Comparison of ENCODE assay signal across 8 cellular contexts in the genomic region with DNA sequence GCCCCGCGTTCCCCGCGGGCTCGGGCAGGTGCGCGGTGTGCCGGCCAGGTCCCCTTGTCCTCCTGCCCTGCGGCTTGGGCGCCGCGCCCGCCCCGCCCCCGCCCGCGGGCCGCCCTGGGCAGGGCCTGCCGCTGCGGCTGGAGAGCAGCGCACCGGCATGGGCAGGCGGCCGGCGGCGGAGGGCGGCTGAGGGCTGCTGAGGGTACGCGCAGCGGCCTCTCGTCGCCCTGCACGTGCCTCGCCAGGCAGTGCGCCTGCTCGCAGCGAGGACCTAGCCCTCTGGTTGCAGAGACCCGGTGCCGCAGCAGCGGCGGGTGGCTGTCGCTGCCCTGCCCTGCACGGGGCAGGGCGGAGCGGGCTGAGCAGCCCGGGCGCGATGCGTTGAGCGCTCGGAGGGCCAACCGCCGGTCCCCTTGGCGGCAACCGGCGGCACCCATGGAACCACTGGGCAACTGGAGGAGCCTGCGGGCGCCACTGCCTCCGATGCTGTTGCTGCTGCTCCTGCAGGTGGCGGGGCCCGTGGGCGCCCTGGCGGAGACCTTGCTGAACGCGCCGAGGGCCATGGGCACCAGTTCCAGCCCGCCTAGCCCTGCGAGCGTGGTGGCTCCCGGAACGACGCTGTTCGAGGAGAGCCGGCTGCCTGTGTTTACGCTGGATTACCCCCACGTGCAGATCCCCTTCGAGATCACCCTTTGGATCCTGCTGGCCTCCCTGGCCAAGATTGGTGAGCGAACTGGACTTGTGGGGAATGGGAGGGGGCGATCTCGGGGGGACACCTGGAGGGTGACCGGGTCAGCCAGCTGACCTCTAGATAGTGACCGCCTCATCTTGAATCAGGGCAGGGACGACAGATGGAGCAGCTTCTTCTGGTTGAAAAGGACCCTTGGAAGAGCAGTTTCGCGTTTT. TPM values are rescaled to one million over a fixed set of nuclear protein-coding genes. Genes with fewer than 3 reads are reported as not detected.
DNase-seq lines count a peak whose midpoint lies in the region; ATAC-seq, FAIRE-seq and TF ChIP-seq lines count a peak whose summit lies in the region.

A gene with protein sequence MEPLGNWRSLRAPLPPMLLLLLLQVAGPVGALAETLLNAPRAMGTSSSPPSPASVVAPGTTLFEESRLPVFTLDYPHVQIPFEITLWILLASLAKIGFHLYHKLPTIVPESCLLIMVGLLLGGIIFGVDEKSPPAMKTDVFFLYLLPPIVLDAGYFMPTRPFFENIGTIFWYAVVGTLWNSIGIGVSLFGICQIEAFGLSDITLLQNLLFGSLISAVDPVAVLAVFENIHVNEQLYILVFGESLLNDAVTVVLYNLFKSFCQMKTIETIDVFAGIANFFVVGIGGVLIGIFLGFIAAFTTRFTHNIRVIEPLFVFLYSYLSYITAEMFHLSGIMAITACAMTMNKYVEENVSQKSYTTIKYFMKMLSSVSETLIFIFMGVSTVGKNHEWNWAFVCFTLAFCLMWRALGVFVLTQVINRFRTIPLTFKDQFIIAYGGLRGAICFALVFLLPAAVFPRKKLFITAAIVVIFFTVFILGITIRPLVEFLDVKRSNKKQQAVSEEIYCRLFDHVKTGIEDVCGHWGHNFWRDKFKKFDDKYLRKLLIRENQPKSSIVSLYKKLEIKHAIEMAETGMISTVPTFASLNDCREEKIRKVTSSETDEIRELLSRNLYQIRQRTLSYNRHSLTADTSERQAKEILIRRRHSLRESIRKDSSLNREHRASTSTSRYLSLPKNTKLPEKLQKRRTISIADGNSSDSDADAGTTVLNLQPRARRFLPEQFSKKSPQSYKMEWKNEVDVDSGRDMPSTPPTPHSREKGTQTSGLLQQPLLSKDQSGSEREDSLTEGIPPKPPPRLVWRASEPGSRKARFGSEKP (plus strand): TSS at position 140 of the 906 bp plus-strand sequence. CDS start 296 bp downstream, at position 436.

- H3K27me3 Mint-ChIP-seq in activated CD4-positive, alpha-beta memory T cell treated with anti-CD3 and anti-CD28 coated beads for 36 hours, result peaks cover 63% of the 10 kb centered on the region

- no peak within 1 kb of the TSS for H3K27ac ChIP-seq in osteoblast (ENCODE audit: low read depth, low read length)

- intact Hi-C loops in activated CD4-positive, alpha-beta memory T cell treated with anti-CD3 and anti-CD28 coated beads for 36 hours (cut with micrococcal nuclease), result loop anchor here (2.0 kb wide), 1 partner anchor 83 kb away; no protein-coding TSS in a partner anchor

- H3K4me3 ChIP-seq in AG09309 (ENCODE audit: control insufficient read depth, low read depth, low read length), result peak within 1 kb of the TSS; percentile 21
- peak within 1 kb of the TSS; percentile 8 for H3K4me3 ChIP-seq in HAP-1
- H3K4me3 ChIP-seq in osteoblast (ENCODE audit: insufficient read depth, low read length), result peak within 1 kb of the TSS; percentile 50

- CTCF ChIA-PET in activated CD4-positive, alpha-beta memory T cell treated with anti-CD3 and anti-CD28 coated beads for 36 hours (lab: Charles Lee), result interaction anchor here (1.0 kb wide), 1 partner anchor 187 kb away, joined by 3 read pairs; no protein-coding TSS in a partner anchor

- ATAC-seq in HG03135 (IDR thresholded peaks at IDR 0.05; ENCODE audit: unreplicated experiment), result no peak

- peaks cover 37% of the 10 kb centered on the region for H3K27me3 ChIP-seq in HAP-1 (ENCODE audit: low read depth)
- peaks cover 46% of the 10 kb centered on the region for H3K27me3 ChIP-seq in osteoblast (ENCODE audit: insufficient read depth, low read length)

- H3K27ac Mint-ChIP-seq in activated CD4-positive, alpha-beta memory T cell treated with anti-CD3 and anti-CD28 coated beads for 36 hours, result no peak within 1 kb of the TSS

- H3K4me3 Mint-ChIP-seq in activated CD4-positive, alpha-beta memory T cell treated with anti-CD3 and anti-CD28 coated beads for 36 hours, result peak within 1 kb of the TSS; percentile 61

- H3K4me1 ChIP-seq in HAP-1 (no peaks in the 10 kb centered on the region), osteoblast (ENCODE audit: insufficient read depth, low read length) (no peaks in the 10 kb centered on the region)

- H2AFZ ChIP-seq in osteoblast (ENCODE audit: low read length), result peak within 1 kb of the TSS; percentile 14

- POLR2A ChIA-PET in activated CD4-positive, alpha-beta memory T cell treated with anti-CD3 and anti-CD28 coated beads for 36 hours (lab: Charles Lee), result no interaction called here

- no peaks in the 10 kb centered on the region for H3K79me2 ChIP-seq in osteoblast (ENCODE audit: insufficient read depth, low read length)

- no peaks in the 10 kb centered on the region for H3K9me3 ChIP-seq in HAP-1
- no peaks in the 10 kb centered on the region for H3K9me3 ChIP-seq in osteoblast (ENCODE audit: low read depth, low read length)

- no peak for TF ChIP-seq CTCF in AG09309 (IDR thresholded peaks at IDR 0.05; ENCODE audit: control insufficient read depth, insufficient read depth, low read depth, low read length, missing control alignments)
- TF ChIP-seq CTCF in osteoblast (IDR thresholded peaks at IDR 0.05; ENCODE audit: extremely low read depth, low read depth, low read length), result no peak

- in situ Hi-C loops in HAP-1 (cut with MboI; ENCODE audit: low sequenced_read_pairs), result no loop called here

- H3K36me3 ChIP-seq in HAP-1 (replicated peaks) (no peaks in the 10 kb centered on the region), osteoblast (ENCODE audit: insufficient read depth, low read length) (no peaks in the 10 kb centered on the region)

- H3K4me1 Mint-ChIP-seq in activated CD4-positive, alpha-beta memory T cell treated with anti-CD3 and anti-CD28 coated beads for 36 hours (ENCODE audit: low read depth), result peaks cover 13% of the 10 kb centered on the region

- DNase-seq in AG09309 (ENCODE audit: low read depth) (no peak), HAP-1 (ENCODE audit: low spot score in 2 of 2) (peak in 1 of 2 experiments; percentile 9), frontal cortex (ENCODE audit: low spot score in 2 of 2) (peak; percentile 37 to 51), osteoblast (ENCODE audit: insufficient read length, low spot score, missing footprints) (peak; percentile 89), A172 (ENCODE audit: low spot score) (no peak), inferior parietal cortex (ENCODE audit: extremely low spot score) (no peak)
- DNase-seq in activated CD4-positive, alpha-beta memory T cell treated with anti-CD3 and anti-CD28 coated beads for 36 hours, result peak; percentile 18

- no peak for FAIRE-seq in frontal cortex (lab: Jason Lieb, UNC)

- H3K36me3 Mint-ChIP-seq in activated CD4-positive, alpha-beta memory T cell treated with anti-CD3 and anti-CD28 coated beads for 36 hours, result no peaks in the 10 kb centered on the region

- peak within 1 kb of the TSS; percentile 69 for H3K4me2 ChIP-seq in osteoblast (ENCODE audit: insufficient read depth, low read length)

- H4K20me1 ChIP-seq in osteoblast (ENCODE audit: insufficient read depth, low read length), result no peaks in the 10 kb centered on the region

- no peaks in the 10 kb centered on the region for H3K9me3 Mint-ChIP-seq in activated CD4-positive, alpha-beta memory T cell treated with anti-CD3 and anti-CD28 coated beads for 36 hours

RNA-seq across cellular contexts. Expression of the gene that starts here (rescaled TPM):
- not detected for total RNA-seq in activated CD4-positive, alpha-beta memory T cell treated with anti-CD3 and anti-CD28 coated beads for 36 hours
- total RNA-seq in frontal cortex, result 0.41 TPM
- under 0.01 TPM in 2 replicates for total RNA-seq in osteoblast
- total RNA-seq in A172 (2014; rRNA removed; shearing (Covaris generic)), result 0.77 and 1.2 TPM in 2 replicates

Comparison
In these comparisons a context has a peak if more than half of its experiments do, and no peak if none do; other contexts are left out.
1. Peak in DNase-seq in activated CD4-positive, alpha-beta memory T cell treated with anti-CD3 and anti-CD28 coated beads for 36 hours; RNA of the gene not detected or under 1 TPM.
2. Peak in DNase-seq in frontal cortex; RNA of the gene not detected or under 1 TPM.
3. Peak in DNase-seq, H3K4me3 ChIP-seq and H3K4me2 ChIP-seq in osteoblast; RNA of the gene not detected or under 1 TPM.